ENCODE assay signal across 9 cellular contexts in genomic region chr1:248187363-248187762, GRCh38. TPM values are rescaled to one million over a fixed set of nuclear protein-coding genes. Genes with fewer than 3 reads are reported as not detected.
"Had no signal": no experiment of that assay in that cellular context is flagged by ENCODE, and none has a peak within 500 bp of the region (broad histone marks: within the 10 kb centered on the region; RNA-seq: fewer than 3 reads in every experiment).

No MANE protein-coding gene starts in this region.

- DNase-seq: H9, HCEC 1CT, KG1 had no signal

- H3K4me3 ChIP-seq: GM23338 had no signal

- FAIRE-seq: H1, H54 had no signal

- H2AFZ ChIP-seq: GM23338 had no signal

- H3K4me2 ChIP-seq: GM23338 had no signal

- ATAC-seq: GM23338 had no signal

- H3K27ac ChIP-seq: HL-60 had no signal

RNA-seq across cellular contexts. Expression of gene OR2M3, which starts 9.7 kb away (rescaled TPM):
- total RNA-seq: GM23338, H1, H9 had no signal
- polyA plus RNA-seq: GM23338, H1, IgD-negative memory B cell had no signal

RNA-seq across cellular contexts. Expression of gene OR2M2, which starts 12.7 kb away (rescaled TPM):
- total RNA-seq: GM23338, H1, H9, HT1080 had no signal
- polyA plus RNA-seq: GM23338, H1, IgD-negative memory B cell had no signal

RNA-seq across cellular contexts. Expression of gene OR2M5, which starts 42.4 kb away (rescaled TPM):
- total RNA-seq: GM23338, H1, H9, HT1080 had no signal
- polyA plus RNA-seq: GM23338, H1, IgD-negative memory B cell had no signal

RNA-seq across cellular contexts. Expression of gene OR2M4, which starts 43.9 kb away (rescaled TPM):
- total RNA-seq: GM23338, H1, H9 had no signal
- polyA plus RNA-seq: GM23338, H1, IgD-negative memory B cell had no signal
